Comparison of ENCODE assay signal across 19 cellular contexts in the genomic region with DNA sequence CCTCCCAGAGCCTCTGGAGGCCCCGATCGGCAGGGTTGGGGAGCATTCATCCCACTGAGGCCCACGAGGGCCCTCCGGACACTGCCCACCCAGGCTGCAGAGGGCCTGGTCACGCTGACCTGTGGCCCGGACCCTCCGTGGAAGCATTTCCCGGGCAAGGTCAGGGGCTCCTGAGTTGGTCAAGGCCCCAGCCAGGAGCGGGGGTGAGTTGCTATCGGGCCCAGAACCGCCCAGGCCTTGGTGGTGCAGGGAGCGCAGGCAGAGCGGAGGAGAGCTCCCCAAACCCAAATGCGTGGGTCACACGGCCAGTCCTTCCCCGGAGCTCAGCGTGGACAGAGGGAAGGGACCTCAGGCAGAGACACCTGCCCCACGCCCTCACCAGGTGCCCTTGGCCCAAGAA. TPM values are rescaled to one million over a fixed set of nuclear protein-coding genes. Genes with fewer than 3 reads are reported as not detected.
DNase-seq lines count a peak whose midpoint lies in the region; ATAC-seq and TF ChIP-seq lines count a peak whose summit lies in the region.
"Had no signal": no experiment of that assay in that cellular context is flagged by ENCODE, and none has a peak within 500 bp of the region (broad histone marks: within the 10 kb centered on the region; RNA-seq: fewer than 3 reads in every experiment).

No MANE protein-coding gene starts in this region.

- POLR2A ChIA-PET in activated CD4-positive, alpha-beta T cell treated with anti-CD3 and anti-CD28 coated beads, Interleukin-2, amount 10 ng/mL, durations not matched to agents 7 days and 5 days (lab: Charles Lee), result no interaction called here
- POLR2A ChIA-PET in CD4-positive, alpha-beta memory T cell (lab: Charles Lee; ENCODE audit: partially characterized antibody), result interaction anchor here (0.8 to 4.7 kb wide), 5 partner anchors 16 to 63 kb away, joined by 3 to 42 read pairs (median 5); a partner anchor contains a TSS
- POLR2A ChIA-PET in WTC11 (lab: Charles Lee), result no interaction called here

- TF ChIP-seq CTCF in ascending aorta (IDR thresholded peaks at IDR 0.05) (no peak), natural killer cell (IDR thresholded peaks at IDR 0.05) (no peak), WTC11 (IDR thresholded peaks at IDR 0.05) (no peak)

- peaks cover 55% of the 10 kb centered on the region for H3K4me1 ChIP-seq in CD4-positive, alpha-beta memory T cell (ENCODE audit: insufficient read depth, low read length)
- H3K4me1 ChIP-seq in ascending aorta, result peaks cover 8 to 44% of the 10 kb centered on the region in 2 donors

- peaks cover 14% of the 10 kb centered on the region for H3K36me3 Mint-ChIP-seq in activated CD4-positive, alpha-beta T cell treated with anti-CD3 and anti-CD28 coated beads, Interleukin-2, amount 10 ng/mL, durations not matched to agents 7 days and 5 days (ENCODE audit: low read depth)
- peaks cover 0 to 24% of the 10 kb centered on the region in 2 donors for H3K36me3 Mint-ChIP-seq in CD4-positive, alpha-beta memory T cell
- H3K36me3 Mint-ChIP-seq in natural killer cell (no peaks in the 10 kb centered on the region), WTC11 (no peaks in the 10 kb centered on the region)

- H3K27me3 Mint-ChIP-seq in activated CD4-positive, alpha-beta T cell treated with anti-CD3 and anti-CD28 coated beads, Interleukin-2, amount 10 ng/mL, durations not matched to agents 7 days and 5 days, result no peaks in the 10 kb centered on the region
- no peaks in the 10 kb centered on the region for H3K27me3 Mint-ChIP-seq in CD4-positive, alpha-beta memory T cell
- H3K27me3 Mint-ChIP-seq in natural killer cell (ENCODE audit: low read depth in 2 of 2) (no peaks in the 10 kb centered on the region), WTC11 (ENCODE audit: low read depth) (no peaks in the 10 kb centered on the region)

- intact Hi-C loops in CD4-positive, alpha-beta memory T cell (cut with micrococcal nuclease), result no loop called here
- intact Hi-C loops in ascending aorta (cut with DNase I) (no loop called here), natural killer cell (cut with micrococcal nuclease) (no loop called here)

- H3K4me3 Mint-ChIP-seq in activated CD4-positive, alpha-beta T cell treated with anti-CD3 and anti-CD28 coated beads, Interleukin-2, amount 10 ng/mL, durations not matched to agents 7 days and 5 days, result peak overlapping the region; percentile 86
- peak overlapping the region in 3 of 8 donors; percentile 8 to 88 (median 65) for H3K4me3 Mint-ChIP-seq in CD4-positive, alpha-beta memory T cell
- H3K4me3 Mint-ChIP-seq in natural killer cell (peak overlapping the region; percentile 42), WTC11 (no peak overlapping the region)
- H3K4me3 Mint-ChIP-seq: GM23338 had no signal

- peak overlapping the region; percentile 92 for H3K27ac Mint-ChIP-seq in activated CD4-positive, alpha-beta T cell treated with anti-CD3 and anti-CD28 coated beads, Interleukin-2, amount 10 ng/mL, durations not matched to agents 7 days and 5 days
- H3K27ac Mint-ChIP-seq in CD4-positive, alpha-beta memory T cell, result peak overlapping the region in 5 of 7 donors; percentile 4 to 95 (median 72)
- H3K27ac Mint-ChIP-seq in natural killer cell (no peak overlapping the region), WTC11 (no peak overlapping the region)
- H3K27ac Mint-ChIP-seq: GM23338 had no signal

- peak overlapping the region; percentile 90 for H3K27ac ChIP-seq in CD4-positive, alpha-beta memory T cell (ENCODE audit: low read depth, low read length)
- H3K27ac ChIP-seq in ascending aorta, result peak overlapping the region; percentile 4 to 41
- H3K27ac ChIP-seq: gastroesophageal sphincter, left ventricle myocardium inferior, uterus had no signal

- peaks cover 34% of the 10 kb centered on the region for H3K4me1 Mint-ChIP-seq in activated CD4-positive, alpha-beta T cell treated with anti-CD3 and anti-CD28 coated beads, Interleukin-2, amount 10 ng/mL, durations not matched to agents 7 days and 5 days
- peaks cover 6 to 35% (median 20%) of the 10 kb centered on the region in 4 donors for H3K4me1 Mint-ChIP-seq in CD4-positive, alpha-beta memory T cell
- H3K4me1 Mint-ChIP-seq in natural killer cell, result peaks cover 8 to 29% of the 10 kb centered on the region in 2 donors
- H3K4me1 Mint-ChIP-seq in WTC11, result no peaks in the 10 kb centered on the region
- H3K4me1 Mint-ChIP-seq: GM23338 had no signal

- CTCF ChIA-PET in activated CD4-positive, alpha-beta T cell treated with anti-CD3 and anti-CD28 coated beads, Interleukin-2, amount 10 ng/mL, durations not matched to agents 7 days and 5 days (lab: Charles Lee), result interaction anchor here (1.3 to 4.5 kb wide), 3 partner anchors 12 to 65 kb away, joined by 4 to 22 read pairs (median 6); no protein-coding TSS in a partner anchor
- CTCF ChIA-PET in CD4-positive, alpha-beta memory T cell (lab: Charles Lee; ENCODE audit: partially characterized antibody), result interaction anchor here (2.2 kb wide), 1 partner anchor 18 kb away, joined by 5 read pairs; no protein-coding TSS in a partner anchor
- CTCF ChIA-PET in WTC11 (lab: Charles Lee), result interaction anchor here (1.5 to 3.8 kb wide), 4 partner anchors 12 to 26 kb away, joined by 3 to 28 read pairs (median 4); no protein-coding TSS in a partner anchor

- H3K27me3 ChIP-seq in CD4-positive, alpha-beta memory T cell (ENCODE audit: insufficient read depth, low read length), result no peaks in the 10 kb centered on the region
- H3K27me3 ChIP-seq in ascending aorta, result no peaks in the 10 kb centered on the region
- H3K27me3 ChIP-seq: gastroesophageal sphincter, Peyer's patch, uterus had no signal

- H3K9me3 ChIP-seq in CD4-positive, alpha-beta memory T cell (ENCODE audit: control insufficient read depth in 1 of 2, low read length in 2 of 2), result no peaks in the 10 kb centered on the region
- H3K9me3 ChIP-seq in ascending aorta, result no peaks in the 10 kb centered on the region
- H3K9me3 ChIP-seq: A549, gastroesophageal sphincter, left ventricle myocardium inferior, Peyer's patch, uterus had no signal

- no peak for DNase-seq in activated CD4-positive, alpha-beta T cell treated with anti-CD3 and anti-CD28 coated beads, Interleukin-2, amount 10 ng/mL, durations not matched to agents 7 days and 5 days
- DNase-seq in activated CD4-positive, alpha-beta T cell treated with anti-CD3 and anti-CD28 coated beads, Interleukin-2, amount 50 U/mL, for 1 hour, result no peak
- no peak for DNase-seq in CD4-positive, alpha-beta memory T cell
- DNase-seq in ascending aorta (ENCODE audit: low spot score in 2 of 2) (no peak), natural killer cell (no peak), WTC11 (ENCODE audit: low spot score) (no peak), DMS153 treated with DMSO at 0.1 percent for 48 hours (lab: John Stamatoyannopoulos, UW; ENCODE audit: unreplicated experiment) (no peak), NCI-H2107 treated with DMSO at 0.1 percent for 48 hours (lab: John Stamatoyannopoulos, UW; ENCODE audit: unreplicated experiment) (no peak)
- DNase-seq: COR-L47; Karpas-422; left ventricle myocardium inferior; NCI-H2171 treated with DMSO at 0.1 percent for 48 hours; Peyer's patch; stimulated activated naive CD4-positive, alpha-beta T cell treated with Interleukin-2 at 50 U/mL for 16 hours; uterus had no signal

- ATAC-seq in natural killer cell (no peak), WTC11 (no peak)
- ATAC-seq: A549, gastroesophageal sphincter, GM23338, SK-N-SH treated with all-trans-retinoic acid at 6 μM for 48 hours had no signal

- no peak overlapping the region for H3K4me3 ChIP-seq in CD4-positive, alpha-beta memory T cell (ENCODE audit: low read length in 2 of 2)
- no peak overlapping the region for H3K4me3 ChIP-seq in ascending aorta
- H3K4me3 ChIP-seq: A549, GM23338, left ventricle myocardium inferior, uterus had no signal

- no peaks in the 10 kb centered on the region for H3K9me3 Mint-ChIP-seq in activated CD4-positive, alpha-beta T cell treated with anti-CD3 and anti-CD28 coated beads, Interleukin-2, amount 10 ng/mL, durations not matched to agents 7 days and 5 days
- peaks cover 0 to 2% (median 0%) of the 10 kb centered on the region in 8 donors for H3K9me3 Mint-ChIP-seq in CD4-positive, alpha-beta memory T cell
- H3K9me3 Mint-ChIP-seq in natural killer cell (no peaks in the 10 kb centered on the region), WTC11 (no peaks in the 10 kb centered on the region)
- H3K9me3 Mint-ChIP-seq: GM23338 had no signal

- peaks cover 20% of the 10 kb centered on the region for H3K36me3 ChIP-seq in CD4-positive, alpha-beta memory T cell (ENCODE audit: insufficient read depth, low read length)
- H3K36me3 ChIP-seq in ascending aorta, result peaks cover 17 to 28% of the 10 kb centered on the region in 2 donors
- H3K36me3 ChIP-seq: uterus had no signal

TF ChIP-seq in WTC11, 78 proteins besides CTCF, POLR2A, EP300 and RAD21 (continues in another document):
- TF ChIP-seq SOX15 (CRISPR knock-in tag; IDR thresholded peaks at IDR 0.05), result no peak

RNA-seq across cellular contexts. Expression of a gene that starts 25.7 kb away (rescaled TPM):
- 100 to 1,000 TPM; 106 to 114 TPM for total RNA-seq in activated CD4-positive, alpha-beta T cell treated with anti-CD3 and anti-CD28 coated beads, Interleukin-2, amount 10 ng/mL, durations not matched to agents 7 days and 5 days
- total RNA-seq in CD4-positive, alpha-beta memory T cell, result 100 to 1,000 TPM; 210 to 220 TPM
- 100 to 1,000 TPM; 399 to 406 TPM for polyA plus RNA-seq in CD4-positive, alpha-beta memory T cell
- total RNA-seq in ascending aorta (348 TPM), natural killer cell (100 to 1,000 TPM; 108 to 126 (median 121) TPM), WTC11 (2021) (363 to 377 TPM (median 368 TPM) in 3 replicates)

RNA-seq across cellular contexts. Expression of a gene that starts 34.4 kb away (rescaled TPM):
- total RNA-seq in activated CD4-positive, alpha-beta T cell treated with anti-CD3 and anti-CD28 coated beads, Interleukin-2, amount 10 ng/mL, durations not matched to agents 7 days and 5 days, result 100 to 1,000 TPM; 120 to 133 TPM
- total RNA-seq in CD4-positive, alpha-beta memory T cell, result 10 to 100 TPM; 76.0 to 80.0 TPM
- 100 to 1,000 TPM; 167 to 197 TPM for polyA plus RNA-seq in CD4-positive, alpha-beta memory T cell
- total RNA-seq in ascending aorta (72.1 TPM), natural killer cell (100 to 1,000 TPM in 1 of 3 donors, 10 to 100 TPM in 2; 77.3 to 105 (median 91.6) TPM), WTC11 (2021) (275 to 291 TPM (median 287 TPM) in 3 replicates)

RNA-seq across cellular contexts. Expression of a gene that starts 44.5 kb away (rescaled TPM):
- 10 to 100 TPM; 84.7 to 91.7 TPM for total RNA-seq in activated CD4-positive, alpha-beta T cell treated with anti-CD3 and anti-CD28 coated beads, Interleukin-2, amount 10 ng/mL, durations not matched to agents 7 days and 5 days
- total RNA-seq in CD4-positive, alpha-beta memory T cell, result 10 to 100 TPM; 92.6 to 98.6 TPM
- 1 to 10 TPM in 1 of 2 donors, under 1 TPM in 1; 0.37 to 3.5 TPM for polyA plus RNA-seq in CD4-positive, alpha-beta memory T cell
- total RNA-seq in ascending aorta (120 TPM), natural killer cell (100 to 1,000 TPM in 1 of 3 donors, 10 to 100 TPM in 2; 92.0 to 106 (median 94.3) TPM), WTC11 (2021) (40.7 to 57.3 TPM (median 48.0 TPM) in 3 replicates)

Comparison
In these comparisons a context has a peak if more than half of its experiments do, and no peak if none do; other contexts are left out.
1. H3K27ac Mint-ChIP-seq: peak in activated CD4-positive, alpha-beta T cell treated with anti-CD3 and anti-CD28 coated beads, Interleukin-2, amount 10 ng/mL, durations not matched to agents 7 days and 5 days (single experiment) and CD4-positive, alpha-beta memory T cell (5 of 7); none in natural killer cell (0 of 2) and WTC11 (single experiment).